In the genomic region with DNA sequence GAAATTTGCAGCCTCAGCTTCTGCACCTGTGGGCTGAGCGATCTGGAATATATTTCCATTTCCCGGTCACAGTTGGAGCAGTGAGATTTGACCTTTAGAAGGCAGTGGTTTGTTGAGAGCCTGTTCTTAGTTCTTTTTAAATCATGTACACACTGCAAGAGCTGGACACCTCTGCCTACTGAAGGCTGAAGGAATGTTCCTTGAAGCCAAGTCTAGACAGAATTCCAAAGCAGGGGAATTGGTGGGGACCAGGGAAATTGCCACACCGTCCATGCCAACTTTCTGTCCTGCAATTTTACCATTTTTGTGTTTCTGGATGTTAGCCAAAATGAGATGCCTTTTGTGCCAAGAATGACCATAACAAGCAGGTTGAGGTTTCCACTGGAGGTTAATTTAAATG, we compare ENCODE assay signal across 23 cellular contexts.
DNase-seq lines count a peak whose midpoint lies in the region; ATAC-seq and TF ChIP-seq lines count a peak whose summit lies in the region.
"Had no signal": no experiment of that assay in that cellular context is flagged by ENCODE, and none has a peak within 500 bp of the region (broad histone marks: within the 10 kb centered on the region; RNA-seq: fewer than 3 reads in every experiment).

No MANE protein-coding gene starts in this region.

- H2BK12ac ChIP-seq in trophoblast cell (ENCODE audit: low read length) = no peak overlapping the region

- no peaks in the 10 kb centered on the region for H3K27me3 ChIP-seq in trophoblast cell (ENCODE audit: insufficient read depth, low read length)
- H3K27me3 ChIP-seq in CD4-positive, alpha-beta T cell (ENCODE audit: control insufficient read depth, insufficient read depth, low read length) = no peaks in the 10 kb centered on the region

- H3K4me3 Mint-ChIP-seq in chondrocyte (ENCODE audit: unreplicated experiment) = no peak overlapping the region
- no peak overlapping the region for H3K4me3 Mint-ChIP-seq in CD4-positive, alpha-beta T cell
- H3K4me3 Mint-ChIP-seq in glutamatergic neuron (ENCODE audit: unreplicated experiment) = no peak overlapping the region
- H3K4me3 Mint-ChIP-seq: GM23338 had no signal

- H3K27me3 Mint-ChIP-seq in chondrocyte (ENCODE audit: low read depth) (no peaks in the 10 kb centered on the region), glutamatergic neuron (ENCODE audit: unreplicated experiment) (peaks cover 2% of the 10 kb centered on the region)
- H3K27me3 Mint-ChIP-seq in CD4-positive, alpha-beta T cell = no peaks in the 10 kb centered on the region

- no peak overlapping the region for H3K4me2 ChIP-seq in trophoblast cell (ENCODE audit: low read length)
- H3K4me2 ChIP-seq: GM23338 had no signal

- H4K91ac ChIP-seq in trophoblast cell (ENCODE audit: low read depth, low read length) = no peak overlapping the region

- peaks cover 4% of the 10 kb centered on the region for H3K9me3 Mint-ChIP-seq in chondrocyte (ENCODE audit: low read depth)
- H3K9me3 Mint-ChIP-seq in CD4-positive, alpha-beta T cell = peaks cover 2% of the 10 kb centered on the region
- no peaks in the 10 kb centered on the region for H3K9me3 Mint-ChIP-seq in glutamatergic neuron (ENCODE audit: unreplicated experiment)
- H3K9me3 Mint-ChIP-seq: GM23338 had no signal

- ATAC-seq in left ventricle myocardium superior = peak; percentile 24
- ATAC-seq in Right ventricle myocardium inferior = no peak
- ATAC-seq in CD4-positive, alpha-beta T cell (ENCODE audit: poor library complexity) = no peak
- ATAC-seq: GM23338, HCT116, K562 had no signal

- H3K23ac ChIP-seq in trophoblast cell (ENCODE audit: low read length) = no peak overlapping the region

- no peak overlapping the region for H3K18ac ChIP-seq in trophoblast cell (ENCODE audit: low read length)

- H2BK120ac ChIP-seq in trophoblast cell (ENCODE audit: insufficient read depth, low read length, poor library complexity) = no peak overlapping the region

- H3K36me3 Mint-ChIP-seq in chondrocyte (ENCODE audit: low read depth) (peaks cover 3% of the 10 kb centered on the region), glutamatergic neuron (ENCODE audit: unreplicated experiment) (peaks cover 4% of the 10 kb centered on the region)
- H3K36me3 Mint-ChIP-seq in CD4-positive, alpha-beta T cell (ENCODE audit: low read depth) = no peaks in the 10 kb centered on the region

- peak overlapping the region; percentile 48 for H3K27ac ChIP-seq in trophoblast cell (ENCODE audit: low read depth, low read length)
- H3K27ac ChIP-seq in CD4-positive, alpha-beta T cell (ENCODE audit: low read depth, low read length) = no peak overlapping the region
- H3K27ac ChIP-seq: 22Rv1, C4-2B had no signal

- H4K8ac ChIP-seq in trophoblast cell (ENCODE audit: low read depth, low read length) = no peak overlapping the region

- no peak overlapping the region for H2AK5ac ChIP-seq in trophoblast cell (ENCODE audit: low read length)

- H3K27ac Mint-ChIP-seq in chondrocyte (ENCODE audit: unreplicated experiment) = peak overlapping the region; percentile 3
- no peak overlapping the region for H3K27ac Mint-ChIP-seq in CD4-positive, alpha-beta T cell
- H3K27ac Mint-ChIP-seq in glutamatergic neuron (ENCODE audit: unreplicated experiment) = no peak overlapping the region
- H3K27ac Mint-ChIP-seq: GM23338 had no signal

- H4K12ac ChIP-seq in trophoblast cell (ENCODE audit: low read depth, low read length) = no peak overlapping the region

- no peak overlapping the region for H3K4ac ChIP-seq in trophoblast cell (ENCODE audit: low read depth, low read length)

- no peak overlapping the region for H2AFZ ChIP-seq in trophoblast cell (ENCODE audit: insufficient read depth, low read length, poor library complexity)
- H2AFZ ChIP-seq: GM23338 had no signal

- CTCF ChIA-PET in CD4-positive, alpha-beta T cell (lab: Charles Lee) = no interaction called here

- intact Hi-C loops in left ventricle myocardium superior (cut with micrococcal nuclease) = no loop called here
- intact Hi-C loops in Right ventricle myocardium inferior (cut with DNase I) = no loop called here
- intact Hi-C loops in CD4-positive, alpha-beta T cell (cut with DNase I, micrococcal nuclease) = no loop called here

- H3K79me2 ChIP-seq in trophoblast cell (ENCODE audit: control insufficient read depth, insufficient read depth, low read length, poor library complexity) = no peaks in the 10 kb centered on the region

- no peaks in the 10 kb centered on the region for H3K9me3 ChIP-seq in trophoblast cell (ENCODE audit: insufficient read depth, low read depth, low read length)
- no peaks in the 10 kb centered on the region for H3K9me3 ChIP-seq in CD4-positive, alpha-beta T cell (ENCODE audit: control insufficient read depth, low read length)

- H3K9ac ChIP-seq in trophoblast cell (ENCODE audit: low read length) = no peak overlapping the region

- H3K36me3 ChIP-seq in trophoblast cell (ENCODE audit: control insufficient read depth in 1 of 2, insufficient read depth in 2 of 2, low read length in 2 of 2) = no peaks in the 10 kb centered on the region

- no peak for TF ChIP-seq CTCF in chondrocyte (IDR thresholded peaks at IDR 0.05)
- TF ChIP-seq CTCF in CD4-positive, alpha-beta T cell (IDR thresholded peaks at IDR 0.05) = no peak
- TF ChIP-seq CTCF in glutamatergic neuron (IDR thresholded peaks at IDR 0.05; ENCODE audit: partially characterized antibody, unreplicated experiment) = no peak

- no peak overlapping the region for H3K4me3 ChIP-seq in trophoblast cell (ENCODE audit: low read depth, low read length)
- H3K4me3 ChIP-seq: GM23338, K562 had no signal

- H3K4me1 Mint-ChIP-seq in chondrocyte (ENCODE audit: low read depth) = peaks cover 23% of the 10 kb centered on the region
- H3K4me1 Mint-ChIP-seq in CD4-positive, alpha-beta T cell (ENCODE audit: low read depth) = no peaks in the 10 kb centered on the region
- H3K4me1 Mint-ChIP-seq in glutamatergic neuron (ENCODE audit: low read depth, unreplicated experiment) = peaks cover 3% of the 10 kb centered on the region

- peaks cover 0 to 5% of the 10 kb centered on the region in 2 experiments for H3K4me1 ChIP-seq in trophoblast cell (ENCODE audit: control insufficient read depth in 1 of 2, insufficient read depth in 2 of 2, low read length in 2 of 2)

- DNase-seq in left ventricle myocardium superior = no peak
- DNase-seq in Right ventricle myocardium inferior (ENCODE audit: missing footprints) = no peak
- no peak for DNase-seq in chondrocyte (ENCODE audit: low spot score)
- no peak for DNase-seq in trophoblast cell
- DNase-seq in CD4-positive, alpha-beta T cell = no peak
- DNase-seq in HK-2 (ENCODE audit: unreplicated experiment) = no peak
- no peak for DNase-seq in NCI-H524 treated with DMSO at 0.1 percent for 48 hours (lab: John Stamatoyannopoulos, UW)
- no peak for DNase-seq in glutamatergic neuron
- DNase-seq: AML-193, DMS 273 treated with DMSO at 0.1 percent for 48 hours, GDM1, NCI-H1092 treated with DMSO at 0.1 percent for 48 hours, NCI-H146, NCI-H2081, NCI-H446 treated with DMSO at 0.1 percent for 48 hours, NCI-H774, OCI-M1, SHP77 treated with DMSO at 0.1 percent for 48 hours had no signal

- POLR2A ChIA-PET in CD4-positive, alpha-beta T cell (lab: Charles Lee) = no interaction called here

- no CpG with 5 or more reads among the region's 3 CpGs for WGBS in trophoblast cell (ENCODE audit: extremely low coverage, insufficient coverage, insufficient read length)

- no peak overlapping the region for H2BK5ac ChIP-seq in trophoblast cell (ENCODE audit: low read depth, low read length, poor library complexity)

- peaks cover 6% of the 10 kb centered on the region for H3K79me1 ChIP-seq in trophoblast cell (ENCODE audit: low read length)

- no peak overlapping the region for H3K14ac ChIP-seq in trophoblast cell (ENCODE audit: low read length)
